In genomic region chr2:1956520-1957289, GRCh38 we compare ENCODE assay signal across 25 cellular contexts.
DNase-seq lines count a peak whose midpoint lies in the region; ATAC-seq, FAIRE-seq and TF ChIP-seq lines count a peak whose summit lies in the region.
"Had no signal": no experiment of that assay in that cellular context is flagged by ENCODE, and none has a peak within 500 bp of the region (broad histone marks: within the 10 kb centered on the region; RNA-seq: fewer than 3 reads in every experiment).

No MANE protein-coding gene starts in this region.

- no peak overlapping the region for H3K23ac ChIP-seq in neuronal stem cell (ENCODE audit: low read depth, low read length, poor library complexity)

- H3K36me3 ChIP-seq in neuronal stem cell (replicated peaks in 1 of 2; ENCODE audit: control insufficient read depth in 2 of 2, insufficient read depth in 2 of 2, low read length in 2 of 2) = no peaks in the 10 kb centered on the region
- H3K36me3 ChIP-seq in small intestine (ENCODE audit: control insufficient read depth in 2 of 2, insufficient read depth in 2 of 2, low read length in 2 of 2) = no peaks in the 10 kb centered on the region
- no peaks in the 10 kb centered on the region for H3K36me3 ChIP-seq in colonic mucosa
- H3K36me3 ChIP-seq: BE2C; BLaER1 treated with 17β-estradiol and CSF1 and Interleukin-3, amounts not matched to agents 10 nM and 100 nM had no signal

- no peaks in the 10 kb centered on the region for H3K79me1 ChIP-seq in neuronal stem cell (ENCODE audit: low read depth, low read length)

- H3K27ac ChIP-seq in neuronal stem cell (replicated peaks; ENCODE audit: low read length) (no peak overlapping the region), small intestine (ENCODE audit: low read depth in 1 of 2, low read length in 1 of 2) (no peak overlapping the region), colonic mucosa (no peak overlapping the region)
- H3K27ac ChIP-seq: A549; BLaER1 treated with 17β-estradiol and CSF1 and Interleukin-3, amounts not matched to agents 10 nM and 100 nM; GM23248 had no signal

- DNase-seq in neuronal stem cell (ENCODE audit: low spot score) (no peak), small intestine (no peak), colonic mucosa (no peak), NCI-H2196 treated with DMSO at 0.1 percent for 48 hours (lab: John Stamatoyannopoulos, UW; ENCODE audit: unreplicated experiment) (no peak), cerebellar nuclear complex (lab: John Stamatoyannopoulos, UW) (no peak)
- DNase-seq: 8988T; ACHN; AML-193; BE2C; CD4-positive, alpha-beta T cell; CD8-positive, alpha-beta memory T cell; DMS 273 treated with DMSO at 0.1 percent for 48 hours; DMS79; EL; GDM1; GM23248; H7; HCEC 1CT had no signal

- WGBS in neuronal stem cell (ENCODE audit: extremely low coverage in 2 of 2, insufficient read length in 2 of 2, insufficient replicate concordance in 1 of 2), 2 donors = no CpG with 5 or more reads among the region's 4 CpGs
- 73 to 85% (median 79%) methylated on average over 4 of the region's 4 CpGs for WGBS in small intestine, 3 donors

- no peak overlapping the region for H3K14ac ChIP-seq in neuronal stem cell (ENCODE audit: low read length)

- intact Hi-C loops in colonic mucosa (cut with DNase I) = no loop called here

- no peaks in the 10 kb centered on the region for H3K4me1 ChIP-seq in neuronal stem cell (ENCODE audit: control insufficient read depth in 2 of 2, insufficient read depth in 1 of 2, low read depth in 1 of 2, low read length in 2 of 2)
- H3K4me1 ChIP-seq in small intestine (ENCODE audit: control insufficient read depth in 2 of 2, insufficient read depth in 1 of 2, low read depth in 1 of 2, low read length in 1 of 2) = no peaks in the 10 kb centered on the region
- no peaks in the 10 kb centered on the region for H3K4me1 ChIP-seq in colonic mucosa
- H3K4me1 ChIP-seq: A549, BE2C had no signal

- H3K4ac ChIP-seq in neuronal stem cell (ENCODE audit: low read length) = no peak overlapping the region

- peak; percentile 85 for FAIRE-seq in small intestine (lab: Jason Lieb, UNC)
- FAIRE-seq: A549, D721Med, GM12878, GM19239, H1 had no signal

- no peak overlapping the region for H4K8ac ChIP-seq in neuronal stem cell (ENCODE audit: low read depth, low read length)

- H3K4me2 ChIP-seq in neuronal stem cell (ENCODE audit: insufficient read depth, low read length, poor library complexity, severe bottlenecking) = no peak overlapping the region
- H3K4me2 ChIP-seq: A549; BLaER1 treated with 17β-estradiol and CSF1 and Interleukin-3, amounts not matched to agents 10 nM and 100 nM had no signal

- H2BK15ac ChIP-seq in neuronal stem cell (ENCODE audit: low read length) = no peak overlapping the region

- H2AK5ac ChIP-seq in neuronal stem cell (ENCODE audit: low read depth, low read length) = no peak overlapping the region

- H2AFZ ChIP-seq in neuronal stem cell (ENCODE audit: low read length) = no peak overlapping the region
- H2AFZ ChIP-seq: GM23248 had no signal

- no peak overlapping the region for H2BK12ac ChIP-seq in neuronal stem cell (ENCODE audit: low read length)

- H3K9me3 ChIP-seq in neuronal stem cell (replicated peaks in 1 of 2; ENCODE audit: control insufficient read depth in 2 of 2, insufficient read depth in 1 of 2, low read depth in 1 of 2, low read length in 2 of 2) (peaks cover 0 to 2% of the 10 kb centered on the region in 2 donors), small intestine (ENCODE audit: control insufficient read depth, low read depth) (no peaks in the 10 kb centered on the region), colonic mucosa (no peaks in the 10 kb centered on the region)
- H3K9me3 ChIP-seq: A549; BE2C; BLaER1 treated with 17β-estradiol and CSF1 and Interleukin-3, amounts not matched to agents 10 nM and 100 nM had no signal

- H2BK120ac ChIP-seq in neuronal stem cell (ENCODE audit: low read depth, low read length) = no peak overlapping the region

- peak overlapping the region; percentile 44 for H3K18ac ChIP-seq in neuronal stem cell (ENCODE audit: low read length)

- H4K91ac ChIP-seq in neuronal stem cell (ENCODE audit: low read depth, low read length, poor library complexity) = no peak overlapping the region

- H3K27me3 ChIP-seq in neuronal stem cell (ENCODE audit: control insufficient read depth in 3 of 3, insufficient read depth in 3 of 3, low read depth in 1 of 3, low read length in 3 of 3) (peaks cover 0 to 4% (median 0%) of the 10 kb centered on the region in 3 experiments), small intestine (ENCODE audit: control insufficient read depth in 2 of 2, insufficient read depth in 2 of 2, low read length in 2 of 2) (no peaks in the 10 kb centered on the region), colonic mucosa (no peaks in the 10 kb centered on the region)
- H3K27me3 ChIP-seq: BE2C; BLaER1 treated with 17β-estradiol and CSF1 and Interleukin-3, amounts not matched to agents 10 nM and 100 nM had no signal

- H3K9ac ChIP-seq in neuronal stem cell (ENCODE audit: low read depth, low read length, poor library complexity) (no peak overlapping the region), colonic mucosa (ENCODE audit: low read depth in 2 of 2, low read length in 2 of 2) (no peak overlapping the region)
- H3K9ac ChIP-seq: BLaER1 treated with 17β-estradiol and CSF1 and Interleukin-3, amounts not matched to agents 10 nM and 100 nM; GM23248 had no signal

- TF ChIP-seq CTCF in colonic mucosa (IDR thresholded peaks at IDR 0.05) = no peak

- no peak overlapping the region for H3K4me3 ChIP-seq in neuronal stem cell (ENCODE audit: low read length in 2 of 2)
- no peak overlapping the region for H3K4me3 ChIP-seq in small intestine (ENCODE audit: low read depth in 1 of 2, low read length in 2 of 2)
- H3K4me3 ChIP-seq in colonic mucosa = no peak overlapping the region
- H3K4me3 ChIP-seq: A549; BLaER1 treated with 17β-estradiol and CSF1 and Interleukin-3, amounts not matched to agents 10 nM and 100 nM; GM12878; GM23248 had no signal

- H2BK5ac ChIP-seq in neuronal stem cell (ENCODE audit: low read length) = no peak overlapping the region

- peak; percentile 78 for ATAC-seq in esophagus mucosa
- ATAC-seq: A549, GM12878 had no signal
